ENCODE assay signal across 8 cellular contexts in genomic region chrX:40176979-40177430, GRCh38.
DNase-seq lines count a peak whose midpoint lies in the region; ATAC-seq and TF ChIP-seq lines count a peak whose summit lies in the region.

No MANE protein-coding gene starts in this region.

- no peaks in the 10 kb centered on the region for H3K79me2 ChIP-seq in PC-9 (ENCODE audit: low read depth)

- no peak overlapping the region for H3K9ac ChIP-seq in muscle layer of colon (ENCODE audit: low read length)

- H3K4me2 ChIP-seq in PC-9 = peak overlapping the region; percentile 31; the same call in 1 of the 2 replicates

- POLR2A ChIA-PET in PC-9 (lab: Charles Lee; ENCODE audit: unreplicated experiment) = interaction anchor here (0.6 kb wide), 2 partner anchors 68 to 80 kb away, joined by 6 to 7 read pairs; no protein-coding TSS in a partner anchor

- ATAC-seq in HG03196 (IDR thresholded peaks at IDR 0.05; ENCODE audit: unreplicated experiment) = no peak

- H3K27ac ChIP-seq in PC-9 = no peak overlapping the region
- H3K27ac ChIP-seq in muscle layer of colon (ENCODE audit: low read depth, low read length) = peak overlapping the region; percentile 47

- H3K9me2 ChIP-seq in PC-9 (ENCODE audit: insufficient read depth) = no peaks in the 10 kb centered on the region

- H3K9me3 ChIP-seq in PC-9 (ENCODE audit: insufficient read depth, low read depth) (no peaks in the 10 kb centered on the region), muscle layer of colon (ENCODE audit: low read length) (no peaks in the 10 kb centered on the region)

- peaks cover 4% of the 10 kb centered on the region for H3K27me3 Mint-ChIP-seq in dendritic cell treated with granulocyte-macrophage colony-stimulating factor and Interleukin-4, amounts not matched to agents 40 ng/mL and 50 ng/mL, for 4 days

- CTCF ChIA-PET in PC-9 (lab: Charles Lee) = interaction anchor here (0.6 kb wide), 1 partner anchor 88 kb away, joined by 3 read pairs; no protein-coding TSS in a partner anchor

- H3K4me1 ChIP-seq in PC-9 (replicated peaks; ENCODE audit: insufficient read depth) (0 out of 2 replicates have a peak, but pooled peaks cover 6% of the 10 kb centered on the region), muscle layer of colon (ENCODE audit: insufficient read depth, low read length) (peaks cover 21% of the 10 kb centered on the region)

- H3K36me3 ChIP-seq in PC-9 (ENCODE audit: low read depth) (no peaks in the 10 kb centered on the region), muscle layer of colon (ENCODE audit: insufficient read depth, low read length) (no peaks in the 10 kb centered on the region)

- H3K36me3 Mint-ChIP-seq in dendritic cell treated with granulocyte-macrophage colony-stimulating factor and Interleukin-4, amounts not matched to agents 40 ng/mL and 50 ng/mL, for 4 days (ENCODE audit: low read depth) = no peaks in the 10 kb centered on the region

- H3K4me3 ChIP-seq in GM12875 (ENCODE audit: low read depth, low read length) (peak overlapping the region; percentile 65), PC-9 (peak overlapping the region; percentile 53; the same call in 1 of the 2 replicates), muscle layer of colon (ENCODE audit: low read depth in 1 of 2, low read length in 2 of 2) (peak overlapping the region; percentile 45 to 48)

- peaks cover 47% of the 10 kb centered on the region for H3K4me1 Mint-ChIP-seq in dendritic cell treated with granulocyte-macrophage colony-stimulating factor and Interleukin-4, amounts not matched to agents 40 ng/mL and 50 ng/mL, for 4 days (ENCODE audit: low read depth)

- TF ChIP-seq CTCF in GM12875 (IDR thresholded peaks at IDR 0.05; ENCODE audit: borderline replicate concordance, insufficient read depth, low read depth, low read length) (no peak), PC-9 (conservative IDR thresholded peaks at IDR 0.05) (no peak)

- peak overlapping the region; percentile 65 for H3K4me3 Mint-ChIP-seq in dendritic cell treated with granulocyte-macrophage colony-stimulating factor and Interleukin-4, amounts not matched to agents 40 ng/mL and 50 ng/mL, for 4 days

- H3F3A ChIP-seq in PC-9 (ENCODE audit: insufficient read depth, low read depth) = 0 out of 2 replicates have a peak, but pooled peaks cover 4% of the 10 kb centered on the region

- no peaks in the 10 kb centered on the region for H3K9me3 Mint-ChIP-seq in dendritic cell treated with granulocyte-macrophage colony-stimulating factor and Interleukin-4, amounts not matched to agents 40 ng/mL and 50 ng/mL, for 4 days

- no peaks in the 10 kb centered on the region for H4K20me1 ChIP-seq in PC-9 (ENCODE audit: insufficient read depth)

- no peak overlapping the region for H2AFZ ChIP-seq in PC-9

- DNase-seq in PC-9 = no peak
- DNase-seq in NCI-H510A (lab: John Stamatoyannopoulos, UW) = no peak
- DNase-seq in globus pallidus (ENCODE audit: low spot score) = no peak
- DNase-seq in NCI-H2171 (lab: John Stamatoyannopoulos, UW) = no peak

- H3K27me3 ChIP-seq in PC-9 (ENCODE audit: insufficient read depth, low read depth) (no peaks in the 10 kb centered on the region), muscle layer of colon (ENCODE audit: control insufficient read depth in 1 of 2, insufficient read depth in 2 of 2, low read length in 2 of 2) (peaks cover 0 to 33% of the 10 kb centered on the region in 2 donors)

- BruUV-seq in PC-9 (replicated peaks; lab: Mats Ljungman, UMichigan) = TSS peak; percentile 29

- intact Hi-C loops in PC-9 (cut with micrococcal nuclease; ENCODE audit: unreplicated experiment) = no loop called here
- intact Hi-C loops in dendritic cell treated with granulocyte-macrophage colony-stimulating factor and Interleukin-4, amounts not matched to agents 40 ng/mL and 50 ng/mL, for 4 days (cut with micrococcal nuclease) = loop anchor here (2.0 to 5.0 kb wide), 2 partner anchors 78 to 90 kb away; no protein-coding TSS in a partner anchor

- peak overlapping the region; percentile 91 for H3K27ac Mint-ChIP-seq in dendritic cell treated with granulocyte-macrophage colony-stimulating factor and Interleukin-4, amounts not matched to agents 40 ng/mL and 50 ng/mL, for 4 days
